In the genomic region with DNA sequence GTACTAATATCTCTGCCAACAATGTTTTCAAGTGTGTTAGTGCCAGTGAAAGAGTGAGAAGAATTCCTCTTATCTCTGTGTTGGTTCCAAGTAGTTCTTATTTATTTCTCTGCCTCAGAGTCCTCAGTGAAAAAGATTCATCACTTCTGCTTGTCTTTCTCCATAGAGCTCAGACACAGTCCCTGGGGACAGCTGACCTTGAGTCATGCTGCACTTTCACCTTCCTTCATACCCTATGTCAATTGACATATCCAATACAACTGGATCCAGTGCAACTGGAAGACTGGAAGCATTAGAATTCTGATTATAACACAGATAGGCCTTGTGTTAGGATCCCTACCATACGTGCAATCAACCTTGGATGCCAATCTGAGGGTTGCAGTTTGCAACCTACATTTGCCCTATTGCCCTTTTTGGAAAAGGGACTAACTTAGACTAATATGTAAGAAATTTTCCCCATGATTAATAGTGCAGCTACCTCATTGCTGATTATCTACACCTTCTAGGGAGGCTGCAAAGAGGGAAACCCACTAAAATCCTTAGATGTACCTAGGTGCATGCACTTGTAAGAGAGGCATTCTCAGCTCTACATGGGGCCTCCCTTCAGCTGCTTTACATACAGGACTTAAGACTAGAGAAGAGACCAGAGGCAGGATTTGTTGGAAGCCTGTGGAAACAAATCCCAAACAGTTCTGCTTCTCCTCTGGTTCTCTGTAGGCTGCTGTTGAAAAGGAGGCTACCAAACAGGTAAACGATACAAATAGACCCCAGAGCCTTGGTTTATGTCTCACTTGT, we compare ENCODE assay signal across 23 cellular contexts. TPM values are rescaled to one million over a fixed set of nuclear protein-coding genes. Genes with fewer than 3 reads are reported as not detected.
DNase-seq lines count a peak whose midpoint lies in the region; ATAC-seq, FAIRE-seq and TF ChIP-seq lines count a peak whose summit lies in the region.
"Had no signal": no experiment of that assay in that cellular context is flagged by ENCODE, and none has a peak within 500 bp of the region (broad histone marks: within the 10 kb centered on the region; RNA-seq: fewer than 3 reads in every experiment).

No MANE protein-coding gene starts in this region.

- H3K27ac Mint-ChIP-seq in endodermal cell = peak overlapping the region; percentile 57
- no peak overlapping the region for H3K27ac Mint-ChIP-seq in CD14-positive monocyte
- H3K27ac Mint-ChIP-seq: CD8-positive, alpha-beta T cell had no signal

- H3K4me1 Mint-ChIP-seq in endodermal cell = peaks cover 11% of the 10 kb centered on the region
- H3K4me1 Mint-ChIP-seq in CD14-positive monocyte = peaks cover 4% of the 10 kb centered on the region

- peak; percentile 56 for FAIRE-seq in A549 (lab: Jason Lieb, UNC)
- FAIRE-seq: GM12892 had no signal

- intact Hi-C loops in CD14-positive monocyte (cut with micrococcal nuclease) = no loop called here

- WGBS in A549 (ENCODE audit: missing lambda C conversion rate) = 94% methylated on average over 2 of the region's 2 CpGs
- 90 to 94% methylated on average over 2 of the region's 2 CpGs for WGBS in endodermal cell (ENCODE audit: insufficient coverage in 1 of 2, insufficient read length in 1 of 2), 2 experiments

- H3K27me3 Mint-ChIP-seq in endodermal cell (ENCODE audit: insufficient read depth) (peaks cover 2% of the 10 kb centered on the region), CD14-positive monocyte (ENCODE audit: low read depth in 3 of 3) (peaks cover 0 to 2% (median 1%) of the 10 kb centered on the region in 3 donors)

- no peak for DNase-seq in A549 (ENCODE audit: low read depth in 1 of 2, low spot score in 1 of 2)
- peak; percentile 39 for DNase-seq in LHCN-M2 (ENCODE audit: low read depth)
- no peak for DNase-seq in endodermal cell
- DNase-seq in activated T-cell treated with anti-CD3 and anti-CD28 coated beads, Interleukin-2, amount 50 U/mL, for 1 hour = no peak
- DNase-seq in CD14-positive monocyte (ENCODE audit: low spot score) = no peak
- DNase-seq: 8988T; Calu3; CD8-positive, alpha-beta T cell; DMS53; EL; HCEC 1CT; NCI-H1105; NCI-H1694 treated with DMSO at 0.1 percent for 48 hours; NCI-H226; NCI-H524; NCI-H82; SIG-M5 had no signal

- H3K4me1 ChIP-seq in A549 (no peaks in the 10 kb centered on the region), endodermal cell (ENCODE audit: control insufficient read depth, insufficient read depth, low read length) (peaks cover 2% of the 10 kb centered on the region), neutrophil (ENCODE audit: control insufficient read depth in 1 of 2, insufficient read depth in 1 of 2, low read depth in 1 of 2, low read length in 1 of 2) (no peaks in the 10 kb centered on the region)

- ATAC-seq in A549 (no peak), GM18498 (IDR thresholded peaks at IDR 0.05; ENCODE audit: unreplicated experiment) (no peak), GM21367 (IDR thresholded peaks at IDR 0.05; ENCODE audit: unreplicated experiment) (no peak)
- ATAC-seq: CD8-positive, alpha-beta T cell; SK-N-SH treated with all-trans-retinoic acid at 6 μM for 48 hours had no signal

- H3K9me3 Mint-ChIP-seq in endodermal cell (no peaks in the 10 kb centered on the region), CD14-positive monocyte (peaks cover 0 to 2% (median 0%) of the 10 kb centered on the region in 7 donors)

- POLR2A ChIA-PET in A549 (lab: Yijun Ruan, JAX) = no interaction called here

- H3K4me2 ChIP-seq in A549 = no peak overlapping the region

- H3K27ac ChIP-seq in A549 (no peak overlapping the region), endodermal cell (ENCODE audit: low read depth, low read length) (no peak overlapping the region), neutrophil (peak overlapping the region; percentile 30)
- H3K27ac ChIP-seq: RWPE1 had no signal

- no peaks in the 10 kb centered on the region for H3K36me3 ChIP-seq in endodermal cell (ENCODE audit: control insufficient read depth, insufficient read depth, low read length)
- peaks cover 43% of the 10 kb centered on the region for H3K36me3 ChIP-seq in neutrophil

- TF ChIP-seq CTCF in A549 (IDR thresholded peaks at IDR 0.05) = no peak
- no peak for TF ChIP-seq CTCF in endodermal cell (conservative IDR thresholded peaks at IDR 0.05)
- no peak for TF ChIP-seq CTCF in neutrophil (IDR thresholded peaks at IDR 0.05)
- no peak for TF ChIP-seq CTCF in CD14-positive monocyte (IDR thresholded peaks at IDR 0.05)

- H3K9me3 ChIP-seq in A549 = no peaks in the 10 kb centered on the region
- no peaks in the 10 kb centered on the region for H3K9me3 ChIP-seq in endodermal cell (ENCODE audit: control insufficient read depth, low read length)
- no peaks in the 10 kb centered on the region for H3K9me3 ChIP-seq in neutrophil

- TF ChIP-seq RAD21 in A549 (conservative IDR thresholded peaks at IDR 0.05 in 1 of 2, IDR thresholded peaks at IDR 0.05 in 1 of 2) = no peak

- H3K4me3 Mint-ChIP-seq in endodermal cell (no peak overlapping the region), CD14-positive monocyte (no peak overlapping the region)
- H3K4me3 Mint-ChIP-seq: CD8-positive, alpha-beta T cell had no signal

- TF ChIP-seq EP300 in A549 (IDR thresholded peaks at IDR 0.05) = no peak

- H3K4me3 ChIP-seq in A549 = no peak overlapping the region
- H3K4me3 ChIP-seq in endodermal cell (ENCODE audit: low read length) = no peak overlapping the region
- H3K4me3 ChIP-seq in neutrophil (ENCODE audit: low read depth in 1 of 2, low read length in 1 of 2) = no peak overlapping the region

- no peak overlapping the region for H3K9ac ChIP-seq in endodermal cell (ENCODE audit: extremely low read depth, low read length, poor library complexity, severe bottlenecking)

- no peaks in the 10 kb centered on the region for H3K27me3 ChIP-seq in endodermal cell (ENCODE audit: control insufficient read depth, insufficient read depth, low read length, poor library complexity, severe bottlenecking)
- H3K27me3 ChIP-seq in neutrophil = no peaks in the 10 kb centered on the region

- no peak for TF ChIP-seq POLR2A in A549 (IDR thresholded peaks at IDR 0.05; ENCODE audit: low read length)

- no peaks in the 10 kb centered on the region for H3K36me3 Mint-ChIP-seq in endodermal cell (ENCODE audit: low read depth)
- peaks cover 24 to 31% of the 10 kb centered on the region in 2 donors for H3K36me3 Mint-ChIP-seq in CD14-positive monocyte

- CTCF ChIA-PET in A549 (lab: Yijun Ruan, JAX) = interaction anchor here (1.2 kb wide), 1 partner anchor 59 kb away, joined by 6 read pairs; no protein-coding TSS in a partner anchor

TF ChIP-seq in A549, 52 proteins besides CTCF, POLR2A, EP300 and RAD21:
- no peak for TF ChIP-seq TFCP2L1 (CRISPR knock-in tag; IDR thresholded peaks at IDR 0.05)
- TF ChIP-seq RCOR1 (IDR thresholded peaks at IDR 0.05; ENCODE audit: low read depth, low read length) = no peak
- TF ChIP-seq MAZ (IDR thresholded peaks at IDR 0.05; ENCODE audit: borderline replicate concordance, low read depth, low read length) = no peak
- TF ChIP-seq HOXB13 (CRISPR knock-in tag; IDR thresholded peaks at IDR 0.05; ENCODE audit: low read depth) = no peak
- no peak for TF ChIP-seq CHD2 (IDR thresholded peaks at IDR 0.05; ENCODE audit: low read length, partially characterized antibody)
- TF ChIP-seq KDM5A (IDR thresholded peaks at IDR 0.05) = no peak

RNA-seq across cellular contexts. Expression of a gene that starts 8.4 kb away (rescaled TPM):
- polyA plus RNA-seq in A549 (2011; rRNA removed) = 0.81 and 1.1 TPM in 2 replicates
- 0.12 and 0.13 TPM in 2 replicates for polyA plus RNA-seq in A549 (2012; cell fraction: cytosol; rRNA removed)
- polyA plus RNA-seq in A549 (2012; cell fraction: nucleus; rRNA removed) = 0.04 and 0.06 TPM in 2 replicates
- polyA plus RNA-seq in A549 (2017; fragmentation: RNase III; extraction: RNeasy Plus Mini Kit Qiagen cat#74134 plus additional on column Dnase treatment) = 0.75 to 0.94 TPM (median 0.77 TPM) in 3 replicates
- polyA minus RNA-seq in A549 (2011; rRNA and poly(A)+ RNA removed) = 0.29 and 0.50 TPM in 2 replicates
- 3.9 and 9.0 TPM in 2 replicates for total RNA-seq in LHCN-M2 (2014; rRNA removed)
- polyA plus RNA-seq in LHCN-M2 (2012) = 1.6 TPM
- under 1 TPM in 1 of 2 donors, not detected in 1; 0.37 TPM for total RNA-seq in endodermal cell
- 0.11 TPM for polyA plus RNA-seq in endodermal cell (2013, experiment 1 of 2)
- polyA plus RNA-seq in endodermal cell (2013, experiment 2 of 2) = 0.12 TPM
- 10 to 100 TPM; 15.5 to 25.2 TPM for polyA plus RNA-seq in CD14-positive monocyte

RNA-seq across cellular contexts. Expression of a gene that starts 17.5 kb away (rescaled TPM):
- 1.5 and 1.6 TPM in 2 replicates for polyA plus RNA-seq in A549 (2011; rRNA removed)
- 0.33 and 0.36 TPM in 2 replicates for polyA plus RNA-seq in A549 (2012; cell fraction: cytosol; rRNA removed)
- 0.16 and 0.18 TPM in 2 replicates for polyA plus RNA-seq in A549 (2012; cell fraction: nucleus; rRNA removed)
- polyA plus RNA-seq in A549 (2017; fragmentation: RNase III; extraction: RNeasy Plus Mini Kit Qiagen cat#74134 plus additional on column Dnase treatment) = 2.1 to 2.4 TPM (median 2.2 TPM) in 3 replicates
- 0.10 and 0.41 TPM in 2 replicates for polyA minus RNA-seq in A549 (2011; rRNA and poly(A)+ RNA removed)
- 15.6 and 32.0 TPM in 2 replicates for total RNA-seq in LHCN-M2 (2014; rRNA removed)
- polyA plus RNA-seq in LHCN-M2 (2012) = 7.3 TPM
- total RNA-seq in endodermal cell = under 1 TPM in 1 of 2 donors, not detected in 1; 0.42 TPM
- 0.61 TPM for polyA plus RNA-seq in endodermal cell (2013, experiment 1 of 2)
- 0.41 TPM for polyA plus RNA-seq in endodermal cell (2013, experiment 2 of 2)
- polyA plus RNA-seq in CD14-positive monocyte = 10 to 100 TPM; 26.4 to 38.0 TPM

RNA-seq across cellular contexts. Expression of a gene that starts 58.7 kb away (rescaled TPM):
- polyA plus RNA-seq in A549 (2011; rRNA removed) (80.2 and 96.2 TPM in 2 replicates), A549 (2017; fragmentation: RNase III; extraction: RNeasy Plus Mini Kit Qiagen cat#74134 plus additional on column Dnase treatment) (42.7 to 55.0 TPM (median 51.2 TPM) in 3 replicates), CD14-positive monocyte (100 to 1,000 TPM; 289 to 353 TPM)
- polyA plus RNA-seq in A549 (2012; cell fraction: cytosol; rRNA removed) = 15.6 and 17.3 TPM in 2 replicates
- 14.3 and 21.2 TPM in 2 replicates for polyA plus RNA-seq in A549 (2012; cell fraction: nucleus; rRNA removed)
- 35.8 and 38.4 TPM in 2 replicates for polyA minus RNA-seq in A549 (2011; rRNA and poly(A)+ RNA removed)
- total RNA-seq in LHCN-M2 (2014; rRNA removed) (53.5 and 55.6 TPM in 2 replicates), endodermal cell (10 to 100 TPM; 17.7 to 18.4 TPM)
- polyA plus RNA-seq in LHCN-M2 (2012) = 30.3 TPM
- 39.5 TPM for polyA plus RNA-seq in endodermal cell (2013, experiment 1 of 2)
- polyA plus RNA-seq in endodermal cell (2013, experiment 2 of 2) = 33.0 TPM

Comparison
In these comparisons a context has a peak if more than half of its experiments do, and no peak if none do; other contexts are left out.
1. RNA of a gene that starts 17.5 kb away (total RNA-seq): 15.6 to 32.0 TPM in LHCN-M2; 0.42 TPM in endodermal cell; every median in the first group is over 10 times any median in the second.